In the genomic region with DNA sequence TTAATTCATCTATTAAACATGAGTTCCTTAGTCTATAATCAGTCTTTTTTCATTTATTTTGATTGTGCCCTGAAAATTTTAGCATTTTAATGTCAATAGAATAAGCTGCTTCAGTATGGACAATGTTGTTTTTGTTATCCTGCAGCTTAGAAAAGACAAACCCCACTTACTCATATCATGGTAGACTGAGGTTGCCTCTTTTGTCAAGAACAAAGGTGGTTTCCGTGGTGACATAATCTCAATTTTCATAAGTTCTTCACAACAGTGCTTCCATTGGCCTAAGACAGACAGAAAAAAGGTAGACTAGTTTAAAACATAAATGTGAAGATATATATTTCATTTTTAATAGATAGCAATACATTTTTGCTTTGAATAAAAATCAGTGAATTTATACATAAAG, we compare ENCODE assay signal across 11 cellular contexts.
DNase-seq lines count a peak whose midpoint lies in the region; ATAC-seq and TF ChIP-seq lines count a peak whose summit lies in the region.
"Had no signal": no experiment of that assay in that cellular context is flagged by ENCODE, and none has a peak within 500 bp of the region (broad histone marks: within the 10 kb centered on the region; RNA-seq: fewer than 3 reads in every experiment).

No MANE protein-coding gene starts in this region.

- H3K27me3 ChIP-seq in psoas muscle (ENCODE audit: insufficient read depth in 3 of 3, low read length in 2 of 3): no peaks in the 10 kb centered on the region

- H3K27me3 Mint-ChIP-seq in activated naive CD4-positive, alpha-beta T cell treated with anti-CD3 and anti-CD28 coated beads, Interleukin-2, amount 10 ng/mL, durations not matched to agents 7 days and 5 days: no peaks in the 10 kb centered on the region
- no peaks in the 10 kb centered on the region for H3K27me3 Mint-ChIP-seq in T-helper 2 cell treated with Interferon-gamma antibody and Interleukin-4, amounts not matched to agents 5 μg/mL and 100 μg/mL, for 36 hours (ENCODE audit: low read depth)

- H3K27ac Mint-ChIP-seq in activated naive CD4-positive, alpha-beta T cell treated with anti-CD3 and anti-CD28 coated beads, Interleukin-2, amount 10 ng/mL, durations not matched to agents 7 days and 5 days: peak overlapping the region; percentile 24
- H3K27ac Mint-ChIP-seq in T-helper 2 cell treated with Interferon-gamma antibody and Interleukin-4, amounts not matched to agents 5 μg/mL and 100 μg/mL, for 36 hours: peak overlapping the region; percentile 59
- no peak overlapping the region for H3K27ac Mint-ChIP-seq in stimulated activated effector memory CD8-positive, alpha-beta T cell treated with anti-CD3 and anti-CD28 coated beads, Interleukin-12 subunit alpha, Interleukin-12 subunit beta, amount 100 ng/mL, for 72 hours

- H3K4me3 ChIP-seq in psoas muscle: no peak overlapping the region

- CTCF ChIA-PET in activated naive CD4-positive, alpha-beta T cell treated with anti-CD3 and anti-CD28 coated beads, Interleukin-2, amount 10 ng/mL, durations not matched to agents 7 days and 5 days (lab: Charles Lee): interaction anchor here (1.6 to 4.2 kb wide), 2 partner anchors 12 to 45 kb away, joined by 5 to 12 read pairs; no protein-coding TSS in a partner anchor

- no peaks in the 10 kb centered on the region for H3K9me3 Mint-ChIP-seq in activated naive CD4-positive, alpha-beta T cell treated with anti-CD3 and anti-CD28 coated beads, Interleukin-2, amount 10 ng/mL, durations not matched to agents 7 days and 5 days
- H3K9me3 Mint-ChIP-seq in T-helper 2 cell treated with Interferon-gamma antibody and Interleukin-4, amounts not matched to agents 5 μg/mL and 100 μg/mL, for 36 hours: no peaks in the 10 kb centered on the region
- no peaks in the 10 kb centered on the region for H3K9me3 Mint-ChIP-seq in stimulated activated effector memory CD8-positive, alpha-beta T cell treated with anti-CD3 and anti-CD28 coated beads, Interleukin-12 subunit alpha, Interleukin-12 subunit beta, amount 100 ng/mL, for 72 hours

- no peak overlapping the region for H3K27ac ChIP-seq in psoas muscle

- peaks cover 36% of the 10 kb centered on the region for H3K4me1 Mint-ChIP-seq in activated naive CD4-positive, alpha-beta T cell treated with anti-CD3 and anti-CD28 coated beads, Interleukin-2, amount 10 ng/mL, durations not matched to agents 7 days and 5 days
- peaks cover 31% of the 10 kb centered on the region for H3K4me1 Mint-ChIP-seq in T-helper 2 cell treated with Interferon-gamma antibody and Interleukin-4, amounts not matched to agents 5 μg/mL and 100 μg/mL, for 36 hours (ENCODE audit: low read depth)
- peaks cover 7% of the 10 kb centered on the region for H3K4me1 Mint-ChIP-seq in stimulated activated effector memory CD8-positive, alpha-beta T cell treated with anti-CD3 and anti-CD28 coated beads, Interleukin-12 subunit alpha, Interleukin-12 subunit beta, amount 100 ng/mL, for 72 hours

- ATAC-seq in HG02798 (IDR thresholded peaks at IDR 0.05; ENCODE audit: poor library complexity, unreplicated experiment) (peak; percentile 69), psoas muscle (no peak), HG03571 (IDR thresholded peaks at IDR 0.05; ENCODE audit: unreplicated experiment) (no peak)
- peak; percentile 96 for ATAC-seq in stimulated activated effector memory CD8-positive, alpha-beta T cell treated with anti-CD3 and anti-CD28 coated beads, Interleukin-12 subunit alpha, Interleukin-12 subunit beta, amount 100 ng/mL, for 72 hours

- 93 to 100% (median 94%) methylated on average over 1 of the region's 1 CpG for WGBS in psoas muscle, 3 donors

- H3K36me3 Mint-ChIP-seq in activated naive CD4-positive, alpha-beta T cell treated with anti-CD3 and anti-CD28 coated beads, Interleukin-2, amount 10 ng/mL, durations not matched to agents 7 days and 5 days: peaks cover 34% of the 10 kb centered on the region
- H3K36me3 Mint-ChIP-seq in T-helper 2 cell treated with Interferon-gamma antibody and Interleukin-4, amounts not matched to agents 5 μg/mL and 100 μg/mL, for 36 hours (ENCODE audit: low read depth): peaks cover 21% of the 10 kb centered on the region
- H3K36me3 Mint-ChIP-seq in stimulated activated effector memory CD8-positive, alpha-beta T cell treated with anti-CD3 and anti-CD28 coated beads, Interleukin-12 subunit alpha, Interleukin-12 subunit beta, amount 100 ng/mL, for 72 hours: peaks cover 21% of the 10 kb centered on the region

- intact Hi-C loops in psoas muscle (cut with DNase I): loop anchor here in 1 of 2 donors (10.0 kb wide), 1 partner anchor 75 kb away; no protein-coding TSS in a partner anchor

- H3K4me1 ChIP-seq in psoas muscle: no peaks in the 10 kb centered on the region

- TF ChIP-seq CTCF in psoas muscle (IDR thresholded peaks at IDR 0.05): no peak

- H3K9me3 ChIP-seq in psoas muscle: no peaks in the 10 kb centered on the region

- no peak for DNase-seq in activated naive CD4-positive, alpha-beta T cell treated with anti-CD3 and anti-CD28 coated beads, Interleukin-2, amount 10 ng/mL, durations not matched to agents 7 days and 5 days
- no peak for DNase-seq in activated naive CD4-positive, alpha-beta T cell treated with Interleukin-2 at 50 U/mL for 16 hours
- DNase-seq in T-helper 2 cell treated with Interferon-gamma antibody and Interleukin-4, amounts not matched to agents 5 μg/mL and 100 μg/mL, for 36 hours (ENCODE audit: low spot score): no peak
- DNase-seq in stimulated activated effector memory CD8-positive, alpha-beta T cell treated with anti-CD3 and anti-CD28 coated beads, Interleukin-12 subunit alpha, Interleukin-12 subunit beta, amount 100 ng/mL, for 72 hours (ENCODE audit: low spot score in 2 of 2): no peak
- DNase-seq in OCI-M1 (lab: John Stamatoyannopoulos, UW): no peak
- no peak for DNase-seq in psoas muscle
- DNase-seq: hippocampal formation, KBM-7, substantia nigra had no signal

- H3K36me3 ChIP-seq in psoas muscle (ENCODE audit: insufficient read depth in 1 of 2, low read depth in 1 of 2): no peaks in the 10 kb centered on the region

- H3K4me3 Mint-ChIP-seq in activated naive CD4-positive, alpha-beta T cell treated with anti-CD3 and anti-CD28 coated beads, Interleukin-2, amount 10 ng/mL, durations not matched to agents 7 days and 5 days: no peak overlapping the region
- H3K4me3 Mint-ChIP-seq in T-helper 2 cell treated with Interferon-gamma antibody and Interleukin-4, amounts not matched to agents 5 μg/mL and 100 μg/mL, for 36 hours: peak overlapping the region; percentile 32
- H3K4me3 Mint-ChIP-seq in stimulated activated effector memory CD8-positive, alpha-beta T cell treated with anti-CD3 and anti-CD28 coated beads, Interleukin-12 subunit alpha, Interleukin-12 subunit beta, amount 100 ng/mL, for 72 hours: no peak overlapping the region

Comparison
In these comparisons a context has a peak if more than half of its experiments do, and no peak if none do; other contexts are left out.
1. ATAC-seq: peak in HG02798 (single experiment) and stimulated activated effector memory CD8-positive, alpha-beta T cell treated with anti-CD3 and anti-CD28 coated beads, Interleukin-12 subunit alpha, Interleukin-12 subunit beta, amount 100 ng/mL, for 72 hours (single experiment); none in psoas muscle (0 of 4) and HG03571 (single experiment).